Comparison of ENCODE assay signal across 24 cellular contexts in the genomic region with DNA sequence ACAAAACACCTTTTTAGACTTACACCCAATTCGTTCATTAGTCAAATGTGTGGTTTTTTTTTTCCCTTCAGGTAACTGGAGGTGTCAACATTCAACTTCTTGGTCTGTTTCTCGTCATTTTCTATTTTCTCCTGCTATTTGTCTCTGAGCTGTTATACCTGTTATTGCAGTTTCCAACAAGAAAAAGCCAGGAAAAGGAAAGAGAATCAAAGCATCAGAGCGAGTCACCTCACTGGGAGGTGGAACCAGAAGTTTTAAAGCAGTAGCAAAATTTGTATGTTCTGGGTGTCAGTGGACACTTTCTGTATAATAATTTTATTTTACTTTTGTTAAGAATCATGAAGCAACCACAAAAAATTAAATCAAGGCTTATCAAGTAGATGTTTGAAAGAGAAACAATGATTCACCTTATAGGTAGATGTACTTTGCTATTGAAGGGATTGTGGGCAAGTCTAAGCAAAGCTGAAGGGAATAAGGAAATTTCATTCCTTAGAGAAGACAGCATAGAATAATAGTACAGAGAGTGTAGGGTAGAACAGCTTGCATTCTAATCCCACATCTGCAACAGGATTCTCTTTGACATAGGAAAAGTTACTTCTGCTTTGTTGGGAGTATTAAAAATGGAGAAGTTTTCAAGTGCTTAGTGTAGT.
"Had no signal": no experiment of that assay in that cellular context is flagged by ENCODE, and none has a peak within 500 bp of the region (broad histone marks: within the 10 kb centered on the region; RNA-seq: fewer than 3 reads in every experiment).

No MANE protein-coding gene starts in this region.

- H3K36me3 ChIP-seq: gastroesophageal sphincter, heart left ventricle, left lung, ovary, sigmoid colon, spleen, thoracic aorta, tibial nerve, upper lobe of left lung had no signal

- ATAC-seq: effector memory CD8-positive, alpha-beta T cell; esophagus mucosa; gastroesophageal sphincter; heart left ventricle; left cardiac atrium; left lung; naive thymus-derived CD8-positive, alpha-beta T cell; psoas muscle; right cardiac atrium; stimulated activated naive B cell treated with anti-CD40 and anti-IgM and Interleukin-4, amounts not matched to agents 10 μg/mL and 1 μg/mL and 100 μg/mL, for 72 hours had no signal

- H3K79me2 ChIP-seq: hepatocyte had no signal

- H3K9me3 ChIP-seq: gastroesophageal sphincter, left lung, ovary, psoas muscle, sigmoid colon, thoracic aorta, tibial nerve, upper lobe of left lung had no signal

- H2AFZ ChIP-seq: hepatocyte had no signal

- H3K4me1 ChIP-seq: gastroesophageal sphincter, heart left ventricle, left lung, psoas muscle, sigmoid colon, spleen, tibial nerve, upper lobe of left lung had no signal

- H3K27ac ChIP-seq: gastroesophageal sphincter, heart left ventricle, hepatocyte, left lung, ovary, psoas muscle, sigmoid colon, spleen, thoracic aorta, tibial nerve, upper lobe of left lung had no signal

- H3K4me2 ChIP-seq: hepatocyte had no signal

- DNase-seq: cortex of kidney; effector memory CD8-positive, alpha-beta T cell; foreskin fibroblast; heart left ventricle; left cardiac atrium; left lung; mesendoderm; naive thymus-derived CD8-positive, alpha-beta T cell; nephron progenitor cell; nucleus accumbens; ovary; posterior cingulate gyrus; psoas muscle; right cardiac atrium; sigmoid colon; spleen; stimulated activated CD4-positive, alpha-beta T cell treated with anti-CD3 and anti-CD28 coated beads, Interleukin-2, amount 100 ng/mL, for 48 hours; stimulated activated naive B cell treated with anti-CD40 and anti-IgM and Interleukin-4, amounts not matched to agents 10 μg/mL and 1 μg/mL and 100 μg/mL, for 72 hours; upper lobe of left lung had no signal

- H3K27me3 ChIP-seq: gastroesophageal sphincter, heart left ventricle, hepatocyte, left lung, ovary, sigmoid colon, spleen, tibial nerve, upper lobe of left lung had no signal

- H3K4me3 ChIP-seq: gastroesophageal sphincter, heart left ventricle, hepatocyte, left lung, ovary, psoas muscle, sigmoid colon, spleen, thoracic aorta, tibial nerve, upper lobe of left lung had no signal
